ENCODE assay signal across 36 cellular contexts in the genomic region with DNA sequence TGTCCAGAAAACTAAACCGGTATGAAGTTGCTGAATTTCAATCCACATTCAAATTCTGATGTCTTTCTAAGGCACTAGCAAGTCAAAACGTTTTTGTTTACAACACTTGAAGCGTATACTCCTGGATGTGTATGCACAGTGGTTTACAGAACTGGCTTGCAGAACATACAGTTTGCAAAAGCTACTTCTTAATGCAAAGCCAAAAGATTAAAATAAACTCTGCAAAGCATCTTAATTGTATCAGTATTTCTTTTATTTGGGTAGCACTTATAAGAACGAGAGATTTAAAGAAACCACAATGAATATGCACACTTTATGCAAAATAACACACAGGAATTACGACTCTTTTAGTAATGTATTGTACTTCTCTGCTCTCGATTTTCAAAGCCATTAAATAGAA.
A peak's percentile ranks its signal among the peaks of the same experiment; 100 is the strongest.
DNase-seq lines count a peak whose midpoint lies in the region; ATAC-seq, FAIRE-seq and TF ChIP-seq lines count a peak whose summit lies in the region.
"Had no signal": no experiment of that assay in that cellular context is flagged by ENCODE, and none has a peak within 500 bp of the region (broad histone marks: within the 10 kb centered on the region; RNA-seq: fewer than 3 reads in every experiment).

No MANE protein-coding gene starts in this region.

- H4K20me1 ChIP-seq in PC-9 (ENCODE audit: insufficient read depth) = no peaks in the 10 kb centered on the region
- H4K20me1 ChIP-seq: BLaER1; BLaER1 treated with 17β-estradiol and CSF1 and Interleukin-3, amounts not matched to agents 10 nM and 100 nM had no signal

- peaks cover 3% of the 10 kb centered on the region for H3K27me3 Mint-ChIP-seq in chondrocyte (ENCODE audit: low read depth)
- H3K27me3 Mint-ChIP-seq: B cell; CD4-positive, alpha-beta memory T cell; CD4-positive, CD25-positive, alpha-beta regulatory T cell; CD8-positive, alpha-beta memory T cell had no signal

- WGBS in A549 (ENCODE audit: missing lambda C conversion rate) = 6% methylated on average over 6 of the region's 6 CpGs

- POLR2A ChIA-PET in A549 (lab: Yijun Ruan, JAX) (no interaction called here), PC-9 (lab: Charles Lee; ENCODE audit: unreplicated experiment) (no interaction called here)

- no peaks in the 10 kb centered on the region for H3F3A ChIP-seq in PC-9 (ENCODE audit: insufficient read depth, low read depth)

- no peak for TF ChIP-seq CTCF in A549 (IDR thresholded peaks at IDR 0.05)
- TF ChIP-seq CTCF in PC-9 (conservative IDR thresholded peaks at IDR 0.05) = no peak
- no peak for TF ChIP-seq CTCF in chondrocyte (IDR thresholded peaks at IDR 0.05)
- no peak for TF ChIP-seq CTCF in Peyer's patch (IDR thresholded peaks at IDR 0.05)

- H3K36me3 Mint-ChIP-seq in chondrocyte (ENCODE audit: low read depth) = no peaks in the 10 kb centered on the region
- H3K36me3 Mint-ChIP-seq: CD14-positive monocyte; CD4-positive, alpha-beta memory T cell; CD4-positive, CD25-positive, alpha-beta regulatory T cell; CD8-positive, alpha-beta memory T cell; CD8-positive, alpha-beta T cell had no signal

- TF ChIP-seq RAD21 in A549 (conservative IDR thresholded peaks at IDR 0.05 in 1 of 2, IDR thresholded peaks at IDR 0.05 in 1 of 2) = no peak

- H3K9me3 ChIP-seq in A549 (no peaks in the 10 kb centered on the region), HAP-1 (no peaks in the 10 kb centered on the region), PC-9 (ENCODE audit: insufficient read depth, low read depth) (no peaks in the 10 kb centered on the region), Peyer's patch (no peaks in the 10 kb centered on the region)
- H3K9me3 ChIP-seq: BE2C; BLaER1; BLaER1 treated with 17β-estradiol and CSF1 and Interleukin-3, amounts not matched to agents 10 nM and 100 nM; Caco-2 had no signal

- peak; percentile 43 for FAIRE-seq in A549 (lab: Jason Lieb, UNC)
- FAIRE-seq: A204.1, D721Med had no signal

- no peak overlapping the region for H3K4me3 Mint-ChIP-seq in chondrocyte (ENCODE audit: unreplicated experiment)
- H3K4me3 Mint-ChIP-seq: B cell; CD14-positive monocyte; CD4-positive, alpha-beta memory T cell; CD4-positive, alpha-beta T cell; CD4-positive, CD25-positive, alpha-beta regulatory T cell; CD8-positive, alpha-beta memory T cell; CD8-positive, alpha-beta T cell had no signal

- ATAC-seq in A549 = no peak
- ATAC-seq in HG02973 (IDR thresholded peaks at IDR 0.05; ENCODE audit: unreplicated experiment) = no peak
- ATAC-seq: CD8-positive, alpha-beta T cell had no signal

- in situ Hi-C loops in HAP-1 (cut with MboI; ENCODE audit: low sequenced_read_pairs) = no loop called here

- H3K4me3 ChIP-seq in A549 (no peak overlapping the region), HAP-1 (no peak overlapping the region), PC-9 (no peak overlapping the region), Peyer's patch (no peak overlapping the region)
- H3K4me3 ChIP-seq: BLaER1; BLaER1 treated with 17β-estradiol and CSF1 and Interleukin-3, amounts not matched to agents 10 nM and 100 nM had no signal

- peak overlapping the region; percentile 42; the same call in 1 of the 2 replicates for H2AFZ ChIP-seq in PC-9

- intact Hi-C loops in PC-9 (cut with micrococcal nuclease; ENCODE audit: unreplicated experiment) = no loop called here

- no peak overlapping the region for H3K27ac Mint-ChIP-seq in chondrocyte (ENCODE audit: unreplicated experiment)
- H3K27ac Mint-ChIP-seq: B cell; CD14-positive monocyte; CD4-positive, alpha-beta memory T cell; CD4-positive, alpha-beta T cell; CD4-positive, CD25-positive, alpha-beta regulatory T cell; CD8-positive, alpha-beta memory T cell; CD8-positive, alpha-beta T cell had no signal

- no peak overlapping the region for H3K27ac ChIP-seq in A549
- H3K27ac ChIP-seq in PC-9 = no peak overlapping the region
- no peak overlapping the region for H3K27ac ChIP-seq in Peyer's patch
- H3K27ac ChIP-seq: 22Rv1; BLaER1; BLaER1 treated with 17β-estradiol and CSF1 and Interleukin-3, amounts not matched to agents 10 nM and 100 nM; C4-2B had no signal

- DNase-seq in NCI-H82 (lab: John Stamatoyannopoulos, UW) = peak; percentile 13
- DNase-seq in NCI-H82 treated with DMSO at 0.1 percent for 48 hours (lab: John Stamatoyannopoulos, UW; ENCODE audit: unreplicated experiment) = no peak
- DNase-seq in A549 (ENCODE audit: low read depth in 1 of 2, low spot score in 1 of 2) = no peak
- peak; percentile 39 to 97 for DNase-seq in HAP-1 (ENCODE audit: low spot score in 2 of 2)
- no peak for DNase-seq in PC-9
- no peak for DNase-seq in chondrocyte (ENCODE audit: low spot score)
- no peak for DNase-seq in Peyer's patch
- DNase-seq: 8988T; ACHN; AML-193; BE2C; C1 segment of cervical spinal cord; Caco-2; Calu3; CD4-positive, alpha-beta memory T cell; CD4-positive, alpha-beta T cell; CD4-positive, CD25-positive, alpha-beta regulatory T cell; CD8-positive, alpha-beta memory T cell; CD8-positive, alpha-beta T cell; COR-L47; DMS 273 treated with DMSO at 0.1 percent for 48 hours; DMS153; DMS53; DMS79; DMS79 treated with DMSO at 0.1 percent for 48 hours; DND-41; EL had no signal

- H3K4me2 ChIP-seq in A549 (no peak overlapping the region), PC-9 (no peak overlapping the region)
- H3K4me2 ChIP-seq: BLaER1; BLaER1 treated with 17β-estradiol and CSF1 and Interleukin-3, amounts not matched to agents 10 nM and 100 nM had no signal

- H3K36me3 ChIP-seq in HAP-1 (replicated peaks) (no peaks in the 10 kb centered on the region), PC-9 (ENCODE audit: low read depth) (no peaks in the 10 kb centered on the region), Peyer's patch (no peaks in the 10 kb centered on the region)
- H3K36me3 ChIP-seq: BE2C; BLaER1; BLaER1 treated with 17β-estradiol and CSF1 and Interleukin-3, amounts not matched to agents 10 nM and 100 nM had no signal

- H3K79me2 ChIP-seq in PC-9 (ENCODE audit: low read depth) = no peaks in the 10 kb centered on the region

- no peaks in the 10 kb centered on the region for H3K9me2 ChIP-seq in PC-9 (ENCODE audit: insufficient read depth)

- BruUV-seq in PC-9 (replicated peaks; lab: Mats Ljungman, UMichigan) = no TSS peak

- CTCF ChIA-PET in A549 (lab: Yijun Ruan, JAX) (interaction anchor here (1.5 kb wide), 1 partner anchor 151 kb away, joined by 3 read pairs; no protein-coding TSS in a partner anchor), PC-9 (lab: Charles Lee) (no interaction called here)

- no peaks in the 10 kb centered on the region for H3K4me1 Mint-ChIP-seq in chondrocyte (ENCODE audit: low read depth)
- H3K4me1 Mint-ChIP-seq: B cell; CD14-positive monocyte; CD4-positive, alpha-beta memory T cell; CD4-positive, CD25-positive, alpha-beta regulatory T cell; CD8-positive, alpha-beta memory T cell had no signal

- H3K4me1 ChIP-seq in A549 = no peaks in the 10 kb centered on the region
- peaks cover 80% of the 10 kb centered on the region for H3K4me1 ChIP-seq in HAP-1
- H3K4me1 ChIP-seq in PC-9 (replicated peaks; ENCODE audit: insufficient read depth) = no peaks in the 10 kb centered on the region
- no peaks in the 10 kb centered on the region for H3K4me1 ChIP-seq in Peyer's patch
- H3K4me1 ChIP-seq: BE2C; BLaER1; BLaER1 treated with 17β-estradiol and CSF1 and Interleukin-3, amounts not matched to agents 10 nM and 100 nM; Caco-2 had no signal

- no peaks in the 10 kb centered on the region for H3K9me3 Mint-ChIP-seq in chondrocyte (ENCODE audit: low read depth)
- H3K9me3 Mint-ChIP-seq: CD14-positive monocyte; CD4-positive, alpha-beta T cell; CD8-positive, alpha-beta T cell had no signal

- TF ChIP-seq EP300 in A549 (IDR thresholded peaks at IDR 0.05) = no peak

- no peaks in the 10 kb centered on the region for H3K27me3 ChIP-seq in HAP-1 (ENCODE audit: low read depth)
- no peaks in the 10 kb centered on the region for H3K27me3 ChIP-seq in PC-9 (ENCODE audit: insufficient read depth, low read depth)
- no peaks in the 10 kb centered on the region for H3K27me3 ChIP-seq in Peyer's patch
- H3K27me3 ChIP-seq: BE2C; BLaER1; BLaER1 treated with 17β-estradiol and CSF1 and Interleukin-3, amounts not matched to agents 10 nM and 100 nM had no signal

- no peak for TF ChIP-seq POLR2A in A549 (IDR thresholded peaks at IDR 0.05; ENCODE audit: low read length)
- TF ChIP-seq POLR2A in Peyer's patch (IDR thresholded peaks at IDR 0.05) = no peak

TF ChIP-seq in A549, 52 proteins besides CTCF, POLR2A, EP300 and RAD21 (continues in another document):
- TF ChIP-seq ESRRA (IDR thresholded peaks at IDR 0.05; ENCODE audit: borderline replicate concordance, low read length) (no peak), ZFP36 (IDR thresholded peaks at IDR 0.05; ENCODE audit: borderline replicate concordance, partially characterized antibody) (no peak), CEBPB (IDR thresholded peaks at IDR 0.05) (no peak)
- TF ChIP-seq, protein P1, sequence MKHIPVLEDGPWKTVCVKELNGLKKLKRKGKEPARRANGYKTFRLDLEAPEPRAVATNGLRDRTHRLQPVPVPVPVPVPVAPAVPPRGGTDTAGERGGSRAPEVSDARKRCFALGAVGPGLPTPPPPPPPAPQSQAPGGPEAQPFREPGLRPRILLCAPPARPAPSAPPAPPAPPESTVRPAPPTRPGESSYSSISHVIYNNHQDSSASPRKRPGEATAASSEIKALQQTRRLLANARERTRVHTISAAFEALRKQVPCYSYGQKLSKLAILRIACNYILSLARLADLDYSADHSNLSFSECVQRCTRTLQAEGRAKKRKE (CRISPR knock-in tag; IDR thresholded peaks at IDR 0.05; ENCODE audit: low read depth) = no peak
- TF ChIP-seq, protein P2, sequence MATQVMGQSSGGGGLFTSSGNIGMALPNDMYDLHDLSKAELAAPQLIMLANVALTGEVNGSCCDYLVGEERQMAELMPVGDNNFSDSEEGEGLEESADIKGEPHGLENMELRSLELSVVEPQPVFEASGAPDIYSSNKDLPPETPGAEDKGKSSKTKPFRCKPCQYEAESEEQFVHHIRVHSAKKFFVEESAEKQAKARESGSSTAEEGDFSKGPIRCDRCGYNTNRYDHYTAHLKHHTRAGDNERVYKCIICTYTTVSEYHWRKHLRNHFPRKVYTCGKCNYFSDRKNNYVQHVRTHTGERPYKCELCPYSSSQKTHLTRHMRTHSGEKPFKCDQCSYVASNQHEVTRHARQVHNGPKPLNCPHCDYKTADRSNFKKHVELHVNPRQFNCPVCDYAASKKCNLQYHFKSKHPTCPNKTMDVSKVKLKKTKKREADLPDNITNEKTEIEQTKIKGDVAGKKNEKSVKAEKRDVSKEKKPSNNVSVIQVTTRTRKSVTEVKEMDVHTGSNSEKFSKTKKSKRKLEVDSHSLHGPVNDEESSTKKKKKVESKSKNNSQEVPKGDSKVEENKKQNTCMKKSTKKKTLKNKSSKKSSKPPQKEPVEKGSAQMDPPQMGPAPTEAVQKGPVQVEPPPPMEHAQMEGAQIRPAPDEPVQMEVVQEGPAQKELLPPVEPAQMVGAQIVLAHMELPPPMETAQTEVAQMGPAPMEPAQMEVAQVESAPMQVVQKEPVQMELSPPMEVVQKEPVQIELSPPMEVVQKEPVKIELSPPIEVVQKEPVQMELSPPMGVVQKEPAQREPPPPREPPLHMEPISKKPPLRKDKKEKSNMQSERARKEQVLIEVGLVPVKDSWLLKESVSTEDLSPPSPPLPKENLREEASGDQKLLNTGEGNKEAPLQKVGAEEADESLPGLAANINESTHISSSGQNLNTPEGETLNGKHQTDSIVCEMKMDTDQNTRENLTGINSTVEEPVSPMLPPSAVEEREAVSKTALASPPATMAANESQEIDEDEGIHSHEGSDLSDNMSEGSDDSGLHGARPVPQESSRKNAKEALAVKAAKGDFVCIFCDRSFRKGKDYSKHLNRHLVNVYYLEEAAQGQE (IDR thresholded peaks at IDR 0.05) = no peak

Comparison
In these comparisons a context has a peak if more than half of its experiments do, and no peak if none do; other contexts are left out.
1. DNase-seq: peak in NCI-H82 (single experiment) and HAP-1 (2 of 2); none in NCI-H82 treated with DMSO at 0.1 percent for 48 hours (single experiment), A549 (0 of 2), PC-9 (0 of 2), chondrocyte (single experiment) and Peyer's patch (0 of 3).